ENCODE assay signal across 9 cellular contexts in genomic region chr7:92133737-92134270, GRCh38. TPM values are rescaled to one million over a fixed set of nuclear protein-coding genes. Genes with fewer than 3 reads are reported as not detected.
DNase-seq lines count a peak whose midpoint lies in the region; ATAC-seq, FAIRE-seq and TF ChIP-seq lines count a peak whose summit lies in the region.
"Had no signal": no experiment of that assay in that cellular context is flagged by ENCODE, and none has a peak within 500 bp of the region (broad histone marks: within the 10 kb centered on the region; RNA-seq: fewer than 3 reads in every experiment).

No MANE protein-coding gene starts in this region.

- peak overlapping the region; percentile 18; the same call in 1 of the 2 replicates for H2AFZ ChIP-seq in H1 (ENCODE audit: low read length)

- peak overlapping the region; percentile 79 to 96 (median 90) for H3K9ac ChIP-seq in H1 (replicated peaks in 1 of 4; ENCODE audit: extremely low read depth in 1 of 4, low read depth in 3 of 4, low read length in 3 of 4)
- peak overlapping the region; percentile 97 for H3K9ac ChIP-seq in mesendoderm (ENCODE audit: low read length)

- no peak overlapping the region for H2BK15ac ChIP-seq in H1 (ENCODE audit: low read length)
- no peak overlapping the region for H2BK15ac ChIP-seq in mesendoderm (replicated peaks; ENCODE audit: low read depth)

- CTCF ChIA-PET in H1 (lab: Charles Lee; ENCODE audit: partially characterized antibody) = interaction anchor here (0.7 to 2.8 kb wide), 15 partner anchors 9 to 333 kb away, joined by 3 to 14 read pairs (median 4); partner anchors contain the start of genes GATAD1 and LRRD1

- H4K8ac ChIP-seq in H1 (ENCODE audit: extremely low read depth, insufficient read depth, low read length) (peak overlapping the region; percentile 96), mesendoderm (ENCODE audit: low read depth, low read length) (no peak overlapping the region)

- WGBS in H1 (ENCODE audit: extremely low coverage in 1 of 2, insufficient coverage in 1 of 2, insufficient read length in 1 of 2, insufficient replicate concordance in 2 of 2, low coverage in 1 of 2, low lambda C conversion rate in 2 of 2, missing lambda C conversion rate in 1 of 2), 2 experiments = 1% methylated on average over 28 of the region's 42 CpGs; no CpG with 5 or more reads in 1 of the 2 experiments
- no CpG with 5 or more reads among the region's 42 CpGs for WGBS in mesendoderm (ENCODE audit: extremely low coverage, insufficient coverage, low lambda C conversion rate)

- H2BK12ac ChIP-seq in H1 (ENCODE audit: low read depth, low read length) = peak overlapping the region; percentile 80; the same call in 1 of the 2 replicates

- peak; percentile 54 to 63 for TF ChIP-seq RAD21 in H1 (IDR thresholded peaks at IDR 0.05 in 1 of 2, conservative IDR thresholded peaks at IDR 0.05 in 1 of 2; ENCODE audit: low read depth in 2 of 2, low read length in 2 of 2)

- H3K56ac ChIP-seq in H1 (replicated peaks; ENCODE audit: insufficient read length, low read depth, low read length) (peak overlapping the region; percentile 80), mesendoderm (ENCODE audit: low read length) (peak overlapping the region; percentile 98)

- H3K27ac ChIP-seq in H1 (ENCODE audit: low read depth, low read length) (peak overlapping the region; percentile 94; the same call in 1 of the 2 replicates), mesendoderm (ENCODE audit: low read depth, low read length) (peak overlapping the region; percentile 90)

- H3K9me3 ChIP-seq in H1 (ENCODE audit: insufficient read depth in 2 of 2, low read depth in 1 of 2, low read length in 1 of 2) = no peaks in the 10 kb centered on the region

- peak; percentile 84 to 93 (median 84) for TF ChIP-seq CTCF in H1 (IDR thresholded peaks at IDR 0.05; ENCODE audit: control extremely low read depth in 1 of 3, insufficient read depth in 1 of 3, low read depth in 1 of 3, low read length in 3 of 3)

- TF ChIP-seq EP300 in H1 (IDR thresholded peaks at IDR 0.05; ENCODE audit: borderline replicate concordance in 1 of 2, low read depth in 2 of 2, low read length in 2 of 2) = no peak

- DNase-seq in AG20443 (ENCODE audit: low spot score) = peak; percentile 76
- peak; percentile 53 to 86 for DNase-seq in NCI-H526 (lab: John Stamatoyannopoulos, UW)
- peak; percentile 38 to 51 (median 44) for DNase-seq in activated CD8-positive, alpha-beta memory T cell treated with anti-CD3 and anti-CD28 coated beads for 48 hours (ENCODE audit: low read depth in 2 of 3, low spot score in 2 of 3)
- DNase-seq in H1 (ENCODE audit: low read depth in 1 of 2, low spot score in 2 of 2) = peak; percentile 50 to 98
- DNase-seq in mesendoderm = peak; percentile 87
- peak; percentile 43 for DNase-seq in stimulated activated CD8-positive, alpha-beta memory T cell treated with anti-CD3 and anti-CD28 coated beads, Interleukin-15, amount 100 ng/mL, for 24 hours (ENCODE audit: low read depth)

- H2BK5ac ChIP-seq in H1 (ENCODE audit: low read depth, low read length) (peak overlapping the region; percentile 99), mesendoderm (ENCODE audit: low read length) (peak overlapping the region; percentile 96)

- H3K27me3 ChIP-seq in H1 (replicated peaks in 1 of 4; ENCODE audit: control insufficient read depth in 3 of 4, extremely low read depth in 1 of 4, insufficient read depth in 3 of 4, low read length in 3 of 4) (no peaks in the 10 kb centered on the region), mesendoderm (ENCODE audit: insufficient read depth, low read length, poor library complexity) (no peaks in the 10 kb centered on the region)

- H3K79me2 ChIP-seq in H1 (ENCODE audit: control insufficient read depth in 1 of 2, insufficient read depth in 2 of 2, low read length in 2 of 2) = peaks cover 6 to 43% of the 10 kb centered on the region in 2 experiments; a peak in 3 of 4 replicates
- peaks cover 42% of the 10 kb centered on the region for H3K79me2 ChIP-seq in mesendoderm (ENCODE audit: control insufficient read depth, insufficient read depth, low read length)

- peak overlapping the region; percentile 73 to 75 for H3K4me2 ChIP-seq in H1 (ENCODE audit: insufficient read depth in 1 of 2, low read depth in 2 of 2, low read length in 2 of 2)
- H3K4me2 ChIP-seq in mesendoderm (ENCODE audit: low read length) = peak overlapping the region; percentile 64

- no peak overlapping the region for H2BK120ac ChIP-seq in H1 (replicated peaks; ENCODE audit: low read depth, low read length)
- H2BK120ac ChIP-seq in mesendoderm (ENCODE audit: low read depth, low read length) = no peak overlapping the region

- H2AK5ac ChIP-seq in H1 (ENCODE audit: low read depth, low read length) (no peak overlapping the region), mesendoderm (ENCODE audit: low read length) (no peak overlapping the region)

- H3K18ac ChIP-seq in H1 (ENCODE audit: extremely low read depth, low read length) (peak overlapping the region; percentile 87), mesendoderm (ENCODE audit: low read length) (peak overlapping the region; percentile 89)

- H3K23ac ChIP-seq in H1 (ENCODE audit: insufficient read length) (no peak overlapping the region), mesendoderm (ENCODE audit: low read length) (peak overlapping the region; percentile 80)

- no peak for FAIRE-seq in H1 (lab: Jason Lieb, UNC)

- H4K5ac ChIP-seq in H1 (ENCODE audit: insufficient read length, low read depth, low read length) (peak overlapping the region; percentile 51), mesendoderm (ENCODE audit: low read length) (no peak overlapping the region)

- TF ChIP-seq POLR2A in H1 (IDR thresholded peaks at IDR 0.05; ENCODE audit: control extremely low read depth in 1 of 2, low read depth in 2 of 2, low read length in 2 of 2) = no peak

- POLR2A ChIA-PET in H1 (lab: Charles Lee; ENCODE audit: partially characterized antibody) = interaction anchor here (1.0 to 2.0 kb wide), 8 partner anchors 9 to 313 kb away, joined by 4 to 12 read pairs (median 6); partner anchors contain the start of genes ANKIB1, GATAD1, KRIT1 and LRRD1

- H4K20me1 ChIP-seq in H1 (replicated peaks in 1 of 2; ENCODE audit: control insufficient read depth in 1 of 2, insufficient read depth in 2 of 2, low read length in 2 of 2) = peaks cover 0 to 5% of the 10 kb centered on the region in 2 experiments

- H4K91ac ChIP-seq in H1 (replicated peaks; ENCODE audit: insufficient read length, low read length) = peak overlapping the region; percentile 77

- ATAC-seq in GM18873 (IDR thresholded peaks at IDR 0.05; ENCODE audit: low FRiP score, unreplicated experiment) (peak; percentile 19), HG03196 (IDR thresholded peaks at IDR 0.05; ENCODE audit: unreplicated experiment) (peak; percentile 28)

- peaks cover 0 to 6% (median 0%) of the 10 kb centered on the region in 4 experiments; a peak in 4 of 7 replicates for H3K4me1 ChIP-seq in H1 (replicated peaks in 1 of 4; ENCODE audit: control insufficient read depth in 3 of 4, insufficient read depth in 4 of 4, low read length in 3 of 4)
- H3K4me1 ChIP-seq in mesendoderm (ENCODE audit: control insufficient read depth, low read depth, low read length) = peaks cover 3% of the 10 kb centered on the region

- no peaks in the 10 kb centered on the region; the same call in 1 of the 2 replicates for H3K23me2 ChIP-seq in H1 (ENCODE audit: low read depth, low read length)

- H3K14ac ChIP-seq in H1 (ENCODE audit: insufficient read length) = no peak overlapping the region

- peaks cover 0 to 26% (median 8%) of the 10 kb centered on the region in 4 experiments; a peak in 6 of 8 replicates for H3K36me3 ChIP-seq in H1 (ENCODE audit: control insufficient read depth in 2 of 4, insufficient read depth in 4 of 4, low read length in 3 of 4)
- peaks cover 1% of the 10 kb centered on the region for H3K36me3 ChIP-seq in mesendoderm (ENCODE audit: control insufficient read depth, insufficient read depth, low read length)

- H3K79me1 ChIP-seq in H1 (ENCODE audit: low read depth, low read length) = no peaks in the 10 kb centered on the region; the same call in 1 of the 2 replicates
- H3K79me1 ChIP-seq in mesendoderm (ENCODE audit: low read length) = peaks cover 3% of the 10 kb centered on the region

- 0 out of 2 replicates have a peak overlapping the region, but pooled peaks have one; percentile 32 for H2BK20ac ChIP-seq in H1 (ENCODE audit: low read length)

- H3K4ac ChIP-seq in H1 (replicated peaks; ENCODE audit: insufficient read length, low read depth, low read length) (peak overlapping the region; percentile 90), mesendoderm (ENCODE audit: low read depth, low read length) (peak overlapping the region; percentile 88)

- H3K4me3 ChIP-seq in H1 (ENCODE audit: extremely low read depth in 1 of 4, insufficient read depth in 2 of 4, low read depth in 3 of 4, low read length in 4 of 4) (peak overlapping the region; percentile 74 to 97 (median 89)), mesendoderm (ENCODE audit: low read length) (peak overlapping the region; percentile 99)

TF ChIP-seq in H1, 55 proteins besides CTCF, POLR2A, EP300 and RAD21 (continues in another document):
- 0 out of 2 replicates have a peak, but pooled peaks have one; percentile 48 for TF ChIP-seq BACH1 (IDR thresholded peaks at IDR 0.05; ENCODE audit: low read length)
- peak; percentile 74; the same call in 1 of the 2 replicates for TF ChIP-seq YY1 (IDR thresholded peaks at IDR 0.05; ENCODE audit: low read depth, low read length)
- 0 out of 2 replicates have a peak, but pooled peaks have one; percentile 73 for TF ChIP-seq EGR1 (IDR thresholded peaks at IDR 0.05; ENCODE audit: borderline replicate concordance, low read depth, low read length)
- peak; percentile 54 for TF ChIP-seq KDM4A (IDR thresholded peaks at IDR 0.05; ENCODE audit: low read depth, low read length, severe bottlenecking)

RNA-seq across cellular contexts. Expression of gene CYP51A1, which starts 0.5 kb away (rescaled TPM):
- 109 and 111 TPM in 2 replicates for total RNA-seq in H1 (2021; fragmentation: NEBNext Ultra II Directional; extraction: Animal tissue kit (Norgen Biotek cat#: 25700))
- polyA plus RNA-seq in H1 (2011; rRNA removed) = 9.8 and 10.1 TPM in 2 replicates
- 12.2 TPM for polyA plus RNA-seq in H1 (2011; cell fraction: cytosol; rRNA removed)
- polyA plus RNA-seq in H1 (2011; cell fraction: nucleus; rRNA removed) = 6.4 TPM
- 34.7 to 70.1 TPM (median 43.7 TPM) in 4 replicates for polyA plus RNA-seq in H1 (2012, experiment 1 of 2)
- 8.5 TPM for polyA plus RNA-seq in H1 (2012, experiment 2 of 2)
- 149 TPM for polyA plus RNA-seq in H1 (2013, experiment 1 of 2)
- polyA plus RNA-seq in H1 (2013, experiment 2 of 2) = 199 TPM
- polyA minus RNA-seq in H1 (2011; rRNA and poly(A)+ RNA removed) = 16.1 and 20.4 TPM in 2 replicates
- polyA minus RNA-seq in H1 (2011; cell fraction: cytosol; rRNA and poly(A)+ RNA removed) = 25.0 TPM
- polyA minus RNA-seq in H1 (2011; cell fraction: nucleus; rRNA and poly(A)+ RNA removed) = 12.9 TPM
- 120 TPM for polyA plus RNA-seq in mesendoderm (2013, experiment 1 of 2)
- 119 TPM for polyA plus RNA-seq in mesendoderm (2013, experiment 2 of 2)

RNA-seq across cellular contexts. Expression of gene LRRD1, which starts 45.1 kb away (rescaled TPM):
- total RNA-seq in H1 (2021; fragmentation: NEBNext Ultra II Directional; extraction: Animal tissue kit (Norgen Biotek cat#: 25700)) = not detected in 2 replicates
- polyA plus RNA-seq in H1 (2011; rRNA removed) = not detected in 2 replicates
- not detected for polyA plus RNA-seq in H1 (2011; cell fraction: cytosol; rRNA removed)
- not detected for polyA plus RNA-seq in H1 (2011; cell fraction: nucleus; rRNA removed)
- not detected in 4 replicates for polyA plus RNA-seq in H1 (2012, experiment 1 of 2)
- polyA plus RNA-seq in H1 (2012, experiment 2 of 2) = not detected
- polyA plus RNA-seq in H1 (2013, experiment 1 of 2) = 0.04 TPM
- polyA plus RNA-seq in H1 (2013, experiment 2 of 2) = not detected
- polyA minus RNA-seq in H1 (2011; rRNA and poly(A)+ RNA removed) = not detected in 2 replicates
- polyA minus RNA-seq in H1 (2011; cell fraction: cytosol; rRNA and poly(A)+ RNA removed) = not detected
- not detected for polyA minus RNA-seq in H1 (2011; cell fraction: nucleus; rRNA and poly(A)+ RNA removed)
- 0.01 TPM for polyA plus RNA-seq in mesendoderm (2013, experiment 1 of 2)
- 0.01 TPM for polyA plus RNA-seq in mesendoderm (2013, experiment 2 of 2)
- total RNA-seq: activated CD8-positive, alpha-beta memory T cell treated with anti-CD3 and anti-CD28 coated beads for 36 hours had no signal

Comparison
In these comparisons a context has a peak if more than half of its experiments do, and no peak if none do; other contexts are left out.
1. Peak in every context shown above with its lines: DNase-seq, ATAC-seq, H3K4me3 ChIP-seq and H3K27ac ChIP-seq.